Comparison of ENCODE assay signal across 20 cellular contexts in genomic region chr18:76425299-76426101, GRCh38.
DNase-seq lines count a peak whose midpoint lies in the region; ATAC-seq and TF ChIP-seq lines count a peak whose summit lies in the region.
"Had no signal": no experiment of that assay in that cellular context is flagged by ENCODE, and none has a peak within 500 bp of the region (broad histone marks: within the 10 kb centered on the region; RNA-seq: fewer than 3 reads in every experiment).

No MANE protein-coding gene starts in this region.

- DNase-seq in ELR (ENCODE audit: low read depth) (peak; percentile 17), OCI-LY7 (ENCODE audit: low spot score) (no peak), fibroblast of peridontal ligament (ENCODE audit: extremely low read depth) (peak; percentile 50), WERI-Rb-1 (no peak), Karpas-422 (no peak), trophoblast cell (no peak)
- DNase-seq: activated B cell treated with CpG ODN at 0.5 μM for 24 hours; activated CD8-positive, alpha-beta memory T cell treated with anti-CD3 and anti-CD28 coated beads, Interleukin-2, amount 10 ng/mL, durations not matched to agents 7 days and 5 days; activated naive CD4-positive, alpha-beta T cell treated with anti-CD3 and anti-CD28 coated beads, Interleukin-2, amount 10 ng/mL, durations not matched to agents 7 days and 5 days; BE2C; DMS153; MG63; NCI-H69; Peyer's patch; T-cell had no signal

- H3K9ac ChIP-seq in Karpas-422 (ENCODE audit: low read length) (no peak overlapping the region), trophoblast cell (ENCODE audit: low read length) (no peak overlapping the region)

- H3K27me3 ChIP-seq in neutrophil (no peaks in the 10 kb centered on the region), WERI-Rb-1 (ENCODE audit: insufficient read depth, low read depth, severe bottlenecking) (no peaks in the 10 kb centered on the region), Karpas-422 (ENCODE audit: low read length) (no peaks in the 10 kb centered on the region), trophoblast cell (ENCODE audit: insufficient read depth, low read length) (no peaks in the 10 kb centered on the region)
- H3K27me3 ChIP-seq: BE2C, breast epithelium, MG63, Peyer's patch, right atrium auricular region, suprapubic skin had no signal

- POLR2A ChIA-PET in OCI-LY7 (lab: Charles Lee), result interaction anchor here (0.9 kb wide), 1 partner anchor 16 kb away, joined by 3 read pairs; no protein-coding TSS in a partner anchor

- no peak overlapping the region for H3K4ac ChIP-seq in trophoblast cell (ENCODE audit: low read depth, low read length)

- H4K8ac ChIP-seq in trophoblast cell (ENCODE audit: low read depth, low read length), result no peak overlapping the region

- H3K14ac ChIP-seq in trophoblast cell (ENCODE audit: low read length), result no peak overlapping the region

- no peak for ATAC-seq in HG03432 (IDR thresholded peaks at IDR 0.05; ENCODE audit: unreplicated experiment)
- ATAC-seq: activated CD8-positive, alpha-beta memory T cell treated with anti-CD3 and anti-CD28 coated beads, Interleukin-2, amount 10 ng/mL, durations not matched to agents 7 days and 5 days; T-cell had no signal

- no peak overlapping the region for H4K91ac ChIP-seq in trophoblast cell (ENCODE audit: low read depth, low read length)

- H3K4me3 ChIP-seq in OCI-LY7 (ENCODE audit: low read depth, low read length, poor library complexity, severe bottlenecking), result no peak overlapping the region
- H3K4me3 ChIP-seq in neutrophil (ENCODE audit: low read depth in 1 of 2, low read length in 1 of 2), result no peak overlapping the region
- no peak overlapping the region for H3K4me3 ChIP-seq in WERI-Rb-1 (ENCODE audit: low read depth, low read length)
- no peak overlapping the region for H3K4me3 ChIP-seq in Karpas-422 (ENCODE audit: low read length)
- H3K4me3 ChIP-seq in trophoblast cell (ENCODE audit: low read depth, low read length), result no peak overlapping the region
- H3K4me3 ChIP-seq: breast epithelium, MG63, Peyer's patch, right atrium auricular region, suprapubic skin had no signal

- H2AK5ac ChIP-seq in trophoblast cell (ENCODE audit: low read length), result no peak overlapping the region

- H2BK12ac ChIP-seq in trophoblast cell (ENCODE audit: low read length), result no peak overlapping the region

- no peak overlapping the region for H2BK120ac ChIP-seq in trophoblast cell (ENCODE audit: insufficient read depth, low read length, poor library complexity)

- H4K12ac ChIP-seq in trophoblast cell (ENCODE audit: low read depth, low read length), result no peak overlapping the region

- H3K79me1 ChIP-seq in trophoblast cell (ENCODE audit: low read length), result no peaks in the 10 kb centered on the region

- H3K9me3 ChIP-seq in OCI-LY7 (ENCODE audit: low read length), result no peaks in the 10 kb centered on the region
- no peaks in the 10 kb centered on the region for H3K9me3 ChIP-seq in neutrophil
- H3K9me3 ChIP-seq in WERI-Rb-1 (ENCODE audit: severe bottlenecking), result no peaks in the 10 kb centered on the region
- no peaks in the 10 kb centered on the region for H3K9me3 ChIP-seq in Karpas-422 (ENCODE audit: low read length)
- H3K9me3 ChIP-seq in trophoblast cell (ENCODE audit: insufficient read depth, low read depth, low read length), result no peaks in the 10 kb centered on the region
- H3K9me3 ChIP-seq: BE2C, breast epithelium, MG63, Peyer's patch, right atrium auricular region, suprapubic skin had no signal

- H2BK5ac ChIP-seq in trophoblast cell (ENCODE audit: low read depth, low read length, poor library complexity), result no peak overlapping the region

- intact Hi-C loops in OCI-LY7 (cut with micrococcal nuclease; ENCODE audit: unreplicated experiment), result no loop called here

- H3K36me3 ChIP-seq in OCI-LY7 (ENCODE audit: insufficient read depth, low read length) (peaks cover 7% of the 10 kb centered on the region), neutrophil (peaks cover 8% of the 10 kb centered on the region), WERI-Rb-1 (peaks cover 29% of the 10 kb centered on the region), Karpas-422 (ENCODE audit: insufficient read depth, low read length) (no peaks in the 10 kb centered on the region; the same call in 1 of the 2 replicates), trophoblast cell (ENCODE audit: control insufficient read depth in 1 of 2, insufficient read depth in 2 of 2, low read length in 2 of 2) (no peaks in the 10 kb centered on the region)
- H3K36me3 ChIP-seq: BE2C, breast epithelium, MG63, Peyer's patch, right atrium auricular region, suprapubic skin had no signal

- H4K20me1 ChIP-seq in OCI-LY7 (ENCODE audit: insufficient read depth, low read length) (no peaks in the 10 kb centered on the region), Karpas-422 (ENCODE audit: insufficient read depth, low read depth, low read length) (peaks cover 70% of the 10 kb centered on the region)

- CTCF ChIA-PET in OCI-LY7 (lab: Charles Lee; ENCODE audit: unreplicated experiment), result no interaction called here

- H3K9me2 ChIP-seq in OCI-LY7 (ENCODE audit: insufficient read depth, low read length) (no peaks in the 10 kb centered on the region), Karpas-422 (replicated peaks; ENCODE audit: insufficient read depth, low read length) (no peaks in the 10 kb centered on the region)

- no CpG with 5 or more reads among the region's 18 CpGs for WGBS in trophoblast cell (ENCODE audit: extremely low coverage, insufficient coverage, insufficient read length)

- H3K27ac ChIP-seq in OCI-LY7 (ENCODE audit: low read depth, low read length, poor library complexity, severe bottlenecking) (no peak overlapping the region), neutrophil (peak overlapping the region; percentile 59), WERI-Rb-1 (no peak overlapping the region), Karpas-422 (ENCODE audit: low read length) (no peak overlapping the region), trophoblast cell (ENCODE audit: low read depth, low read length) (no peak overlapping the region)
- H3K27ac ChIP-seq: breast epithelium, Peyer's patch, right atrium auricular region, suprapubic skin had no signal

- H3K18ac ChIP-seq in trophoblast cell (ENCODE audit: low read length), result no peak overlapping the region

- TF ChIP-seq CTCF in OCI-LY7 (conservative IDR thresholded peaks at IDR 0.05; ENCODE audit: low read length) (no peak), neutrophil (IDR thresholded peaks at IDR 0.05) (no peak), WERI-Rb-1 (IDR thresholded peaks at IDR 0.05; ENCODE audit: low read depth, low read length) (no peak)

- H3K4me2 ChIP-seq in OCI-LY7 (ENCODE audit: low read length) (no peak overlapping the region), Karpas-422 (ENCODE audit: low read depth, low read length, poor library complexity, severe bottlenecking) (no peak overlapping the region), trophoblast cell (ENCODE audit: low read length) (no peak overlapping the region)

- peaks cover 9% of the 10 kb centered on the region for H3K4me1 ChIP-seq in OCI-LY7 (ENCODE audit: insufficient read depth, low read length, poor library complexity, severe bottlenecking)
- H3K4me1 ChIP-seq in neutrophil (ENCODE audit: control insufficient read depth in 1 of 2, insufficient read depth in 1 of 2, low read depth in 1 of 2, low read length in 1 of 2), result peaks cover 38 to 52% of the 10 kb centered on the region in 2 experiments
- peaks cover 19% of the 10 kb centered on the region for H3K4me1 ChIP-seq in Karpas-422 (ENCODE audit: low read length)
- H3K4me1 ChIP-seq in trophoblast cell (ENCODE audit: control insufficient read depth in 1 of 2, insufficient read depth in 2 of 2, low read length in 2 of 2), result peaks cover 7 to 11% of the 10 kb centered on the region in 2 experiments
- H3K4me1 ChIP-seq: BE2C had no signal

- H3K23ac ChIP-seq in trophoblast cell (ENCODE audit: low read length), result no peak overlapping the region

- BruUV-seq in OCI-LY7 (replicated peaks; lab: Mats Ljungman, UMichigan), result TSS peak; percentile 13

- no peak overlapping the region for H2AFZ ChIP-seq in OCI-LY7 (ENCODE audit: low read length)
- no peak overlapping the region for H2AFZ ChIP-seq in Karpas-422 (ENCODE audit: low read length)
- H2AFZ ChIP-seq in trophoblast cell (ENCODE audit: insufficient read depth, low read length, poor library complexity), result no peak overlapping the region

- H3K79me2 ChIP-seq in OCI-LY7 (ENCODE audit: insufficient read depth, low read depth, low read length) (peaks cover 47% of the 10 kb centered on the region), Karpas-422 (ENCODE audit: low read length) (peaks cover 97% of the 10 kb centered on the region), trophoblast cell (ENCODE audit: control insufficient read depth, insufficient read depth, low read length, poor library complexity) (no peaks in the 10 kb centered on the region)

Comparison
In these comparisons a context has a peak if more than half of its experiments do, and no peak if none do; other contexts are left out.
1. DNase-seq: peak in ELR (single experiment) and fibroblast of peridontal ligament (single experiment); none in OCI-LY7 (single experiment), WERI-Rb-1 (single experiment), Karpas-422 (single experiment) and trophoblast cell (0 of 2).